Comparison of ENCODE assay signal across 1 cellular context in the genomic region with DNA sequence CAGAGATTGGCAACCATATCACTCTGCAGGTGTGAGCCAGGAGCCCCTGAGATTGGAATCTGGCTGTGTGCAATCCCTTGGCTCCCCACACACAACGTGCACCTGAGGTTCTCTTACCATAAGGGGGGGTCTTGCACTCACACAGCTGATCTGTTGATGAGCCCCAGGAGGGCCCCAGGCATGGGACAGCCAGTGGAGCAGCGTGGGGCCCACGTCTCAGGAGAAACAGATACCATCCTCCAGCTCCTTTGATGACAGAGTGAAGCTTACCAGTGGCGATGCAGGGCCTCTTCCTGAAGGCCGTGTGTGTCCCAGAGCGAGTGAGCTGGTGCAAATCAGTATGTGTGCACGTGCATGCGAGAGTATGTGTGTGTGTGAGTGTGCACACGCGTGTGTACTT.
TF ChIP-seq lines count a peak whose summit lies in the region.

No MANE protein-coding gene starts in this region.

TF ChIP-seq in H1, 55 proteins besides CTCF, POLR2A, EP300 and RAD21 (continued from another document):
- TF ChIP-seq PHF8 (conservative IDR thresholded peaks at IDR 0.05; ENCODE audit: low read depth, low read length), result no peak
- TF ChIP-seq SRF (IDR thresholded peaks at IDR 0.05; ENCODE audit: low read depth, low read length), result no peak
- TF ChIP-seq RFX5 (IDR thresholded peaks at IDR 0.05; ENCODE audit: borderline replicate concordance, low read depth, low read length), result no peak
- no peak for TF ChIP-seq GTF2F1 (IDR thresholded peaks at IDR 0.05; ENCODE audit: borderline replicate concordance, low read depth, low read length)
